8 cellular contexts compared by ENCODE assay signal in the genomic region with DNA sequence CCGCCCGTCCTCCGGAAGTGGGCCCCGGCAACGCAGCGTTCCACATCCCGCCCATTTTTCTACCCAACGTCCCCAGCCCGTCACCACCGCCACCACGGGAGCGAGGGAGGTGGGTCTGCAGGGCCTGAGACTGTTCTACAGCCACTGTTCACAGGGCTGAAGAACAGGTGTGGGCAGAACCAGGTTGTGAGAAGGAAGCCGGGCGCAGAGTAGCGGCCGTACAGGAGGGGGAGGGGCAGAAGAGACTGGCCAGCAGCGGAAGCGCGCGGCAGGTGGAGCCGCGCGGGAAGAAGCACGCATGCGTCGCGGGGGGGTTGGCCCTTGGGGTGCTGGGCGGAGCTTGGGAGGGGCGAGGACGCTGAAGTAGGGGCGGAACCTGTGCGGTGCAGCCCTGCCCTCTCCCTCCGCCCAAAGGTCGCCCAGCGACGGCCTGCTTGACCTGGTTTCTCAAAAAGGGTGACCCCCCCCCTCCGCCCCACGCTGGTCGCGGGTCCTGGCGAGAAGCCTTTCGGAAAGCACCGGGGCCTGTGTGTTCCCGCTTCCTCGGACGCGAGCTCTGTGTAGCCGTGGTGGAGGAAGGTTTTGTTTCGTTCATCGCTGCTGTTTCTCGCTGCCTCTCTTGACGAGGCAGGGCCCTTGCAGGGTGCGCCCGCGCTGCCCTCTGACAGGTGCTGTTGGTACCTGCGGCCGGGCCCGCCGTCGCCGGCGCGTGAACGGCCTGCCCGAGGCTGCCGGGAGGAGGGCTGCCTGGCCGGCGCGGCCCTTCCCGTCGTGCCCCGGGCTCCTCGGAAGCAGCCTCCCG. TPM values are rescaled to one million over a fixed set of nuclear protein-coding genes. Genes with fewer than 3 reads are reported as not detected.
DNase-seq lines count a peak whose midpoint lies in the region; ATAC-seq and TF ChIP-seq lines count a peak whose summit lies in the region.

No MANE protein-coding gene starts in this region.

- peak overlapping the region; percentile 93 for H3K9ac ChIP-seq in rectal smooth muscle tissue (ENCODE audit: low read length)

- peaks cover 70% of the 10 kb centered on the region for H3K4me1 Mint-ChIP-seq in T-helper 1 cell treated with Interleukin-12 subunit alpha and Interleukin-12 subunit beta and Interleukin-4 antibody, amounts not matched to agents 30 μg/mL and 1 μg/mL, for 36 hours (ENCODE audit: low read depth)

- no peaks in the 10 kb centered on the region for H3K9me3 Mint-ChIP-seq in T-helper 1 cell treated with Interleukin-12 subunit alpha and Interleukin-12 subunit beta and Interleukin-4 antibody, amounts not matched to agents 30 μg/mL and 1 μg/mL, for 36 hours

- H3K27me3 Mint-ChIP-seq in T-helper 1 cell treated with Interleukin-12 subunit alpha and Interleukin-12 subunit beta and Interleukin-4 antibody, amounts not matched to agents 30 μg/mL and 1 μg/mL, for 36 hours (ENCODE audit: low read depth), result peaks cover 4% of the 10 kb centered on the region

- H3K36me3 ChIP-seq in rectal smooth muscle tissue (ENCODE audit: control insufficient read depth, insufficient read depth, low read length) (peaks cover 5% of the 10 kb centered on the region), vagina (no peaks in the 10 kb centered on the region)

- no peaks in the 10 kb centered on the region for H3K27me3 ChIP-seq in right cardiac atrium (ENCODE audit: control insufficient read depth, insufficient read depth)
- no peaks in the 10 kb centered on the region for H3K27me3 ChIP-seq in rectal smooth muscle tissue (ENCODE audit: control insufficient read depth, insufficient read depth, low read length)
- H3K27me3 ChIP-seq in vagina, result no peaks in the 10 kb centered on the region

- no peak for TF ChIP-seq CTCF in vagina (IDR thresholded peaks at IDR 0.05)

- H3K4me1 ChIP-seq in right cardiac atrium (ENCODE audit: control insufficient read depth, insufficient read depth, low read length), result peaks cover 18% of the 10 kb centered on the region
- H3K4me1 ChIP-seq in rectal smooth muscle tissue (ENCODE audit: control insufficient read depth, insufficient read depth, low read length), result peaks cover 24% of the 10 kb centered on the region
- peaks cover 56% of the 10 kb centered on the region for H3K4me1 ChIP-seq in vagina

- DNase-seq in NCI-H1694 treated with DMSO at 0.1 percent for 48 hours (lab: John Stamatoyannopoulos, UW) (peak; percentile 75), anterior cingulate cortex (lab: John Stamatoyannopoulos, UW) (peak; percentile 77 to 100 (median 95)), right cardiac atrium (peak; percentile 96 to 99 (median 98)), vagina (ENCODE audit: extremely low spot score in 2 of 2) (peak; percentile 97)

- no peaks in the 10 kb centered on the region for H3K9me3 ChIP-seq in right cardiac atrium (ENCODE audit: control insufficient read depth, low read length)
- no peaks in the 10 kb centered on the region for H3K9me3 ChIP-seq in vagina

- peak overlapping the region; percentile 89 for H3K27ac ChIP-seq in right cardiac atrium (ENCODE audit: low read length)
- H3K27ac ChIP-seq in rectal smooth muscle tissue (ENCODE audit: low read depth, low read length), result peak overlapping the region; percentile 98
- H3K27ac ChIP-seq in vagina, result peak overlapping the region; percentile 99

- H3K27ac Mint-ChIP-seq in T-helper 1 cell treated with Interleukin-12 subunit alpha and Interleukin-12 subunit beta and Interleukin-4 antibody, amounts not matched to agents 30 μg/mL and 1 μg/mL, for 36 hours, result peak overlapping the region; percentile 100

- TF ChIP-seq POLR2A in vagina (IDR thresholded peaks at IDR 0.05), result peak in 1 of 2 donors; percentile 82

- intact Hi-C loops in right cardiac atrium (cut with DNase I) (no loop called here), vagina (cut with DNase I) (no loop called here)

- ATAC-seq in GM18502 (IDR thresholded peaks at IDR 0.05; ENCODE audit: poor library complexity, unreplicated experiment) (peak; percentile 72), HG02885 (IDR thresholded peaks at IDR 0.05; ENCODE audit: poor library complexity, unreplicated experiment) (peak; percentile 78), right cardiac atrium (peak; percentile 96 to 97)

- under 1% methylated on average over 74 of the region's 74 CpGs for WGBS in right cardiac atrium

- peak overlapping the region; percentile 86 for H3K4me3 Mint-ChIP-seq in T-helper 1 cell treated with Interleukin-12 subunit alpha and Interleukin-12 subunit beta and Interleukin-4 antibody, amounts not matched to agents 30 μg/mL and 1 μg/mL, for 36 hours

- H3K4me3 ChIP-seq in right cardiac atrium (ENCODE audit: low read length), result peak overlapping the region; percentile 70
- peak overlapping the region; percentile 94 for H3K4me3 ChIP-seq in rectal smooth muscle tissue (ENCODE audit: low read length)
- H3K4me3 ChIP-seq in vagina, result peak overlapping the region; percentile 64 to 73

- H3K36me3 Mint-ChIP-seq in T-helper 1 cell treated with Interleukin-12 subunit alpha and Interleukin-12 subunit beta and Interleukin-4 antibody, amounts not matched to agents 30 μg/mL and 1 μg/mL, for 36 hours (ENCODE audit: low read depth), result peaks cover 24% of the 10 kb centered on the region

RNA-seq across cellular contexts. Expression of a gene that starts 7.8 kb away (rescaled TPM):
- total RNA-seq in right cardiac atrium (100 to 1,000 TPM in 1 of 4 donors, 10 to 100 TPM in 3; 74.3 to 119 (median 82.7) TPM), vagina (152 TPM)
- 87.6 TPM for polyA plus RNA-seq in right cardiac atrium

RNA-seq across cellular contexts. Expression of a gene that starts 50.7 kb away (rescaled TPM):
- total RNA-seq in right cardiac atrium (10 to 100 TPM; 19.7 to 22.8 (median 20.6) TPM), vagina (22.3 TPM)
- polyA plus RNA-seq in right cardiac atrium, result 12.0 TPM

Comparison
In these comparisons a context has a peak if more than half of its experiments do, and no peak if none do; other contexts are left out.
1. Peak in every context shown above with its lines: DNase-seq, ATAC-seq, H3K4me3 ChIP-seq and H3K27ac ChIP-seq.